8 cellular contexts compared by ENCODE assay signal in genomic region chr11:2166091-2166851, GRCh38. TPM values are rescaled to one million over a fixed set of nuclear protein-coding genes. Genes with fewer than 3 reads are reported as not detected.
DNase-seq lines count a peak whose midpoint lies in the region; ATAC-seq, FAIRE-seq and TF ChIP-seq lines count a peak whose summit lies in the region.

No MANE protein-coding gene starts in this region.

- H3K36me3 ChIP-seq in small intestine (ENCODE audit: control insufficient read depth in 2 of 2, insufficient read depth in 2 of 2, low read length in 2 of 2), result no peaks in the 10 kb centered on the region

- WGBS in small intestine, 3 donors, result 8 to 11% (median 9%) methylated on average over 40 to 70 of the region's 70 CpGs

- H3K4me3 ChIP-seq in foreskin fibroblast (ENCODE audit: low read depth in 1 of 2, low read length in 2 of 2), result no peak overlapping the region
- H3K4me3 ChIP-seq in small intestine (ENCODE audit: low read depth in 1 of 2, low read length in 2 of 2), result no peak overlapping the region

- H3K27ac ChIP-seq in small intestine (ENCODE audit: low read depth in 1 of 2, low read length in 1 of 2), result no peak overlapping the region

- ATAC-seq in GM18505 (IDR thresholded peaks at IDR 0.05; ENCODE audit: unreplicated experiment), result no peak
- ATAC-seq in GM21367 (IDR thresholded peaks at IDR 0.05; ENCODE audit: unreplicated experiment), result no peak

- H3K27me3 ChIP-seq in small intestine (ENCODE audit: control insufficient read depth in 2 of 2, insufficient read depth in 2 of 2, low read length in 2 of 2), result no peaks in the 10 kb centered on the region

- DNase-seq in ACHN (peak; percentile 11), HuH-7 (ENCODE audit: low spot score) (peak; percentile 73), activated T-cell treated with anti-CD3 and anti-CD28 coated beads for 1 hour (ENCODE audit: low read depth) (peak; percentile 22), foreskin fibroblast (peak in 1 of 2 donors; percentile 37), small intestine (peak; percentile 15), COLO829 (ENCODE audit: low spot score) (no peak)

- peak; percentile 41 for TF ChIP-seq CTCF in foreskin fibroblast (IDR thresholded peaks at IDR 0.05; ENCODE audit: low read depth, low read length)

- no peak for FAIRE-seq in small intestine (lab: Jason Lieb, UNC)

- in situ Hi-C loops in ACHN (cut with HindIII; ENCODE audit: low pct_ligation_motif_present, low pct_unique_long_range_greater_than_20kb, low sequenced_read_pairs), result no loop called here

- H3K9me3 ChIP-seq in small intestine (ENCODE audit: control insufficient read depth, low read depth), result no peaks in the 10 kb centered on the region

- no peaks in the 10 kb centered on the region for H3K4me1 ChIP-seq in small intestine (ENCODE audit: control insufficient read depth in 2 of 2, insufficient read depth in 1 of 2, low read depth in 1 of 2, low read length in 1 of 2)

- no peak for TF ChIP-seq POLR2A in GM18505 (IDR thresholded peaks at IDR 0.05; ENCODE audit: borderline replicate concordance, extremely low read depth, insufficient read depth, insufficient read length)

RNA-seq across cellular contexts. Expression of gene INS, which starts 5.3 kb away (rescaled TPM):
- polyA plus RNA-seq in small intestine, result 100 to 1,000 TPM in 1 of 3 donors, 10 to 100 TPM in 1, under 1 TPM in 1; 0.58 to 124 (median 60.8) TPM

RNA-seq across cellular contexts. Expression of gene TH, which starts 5.3 kb away (rescaled TPM):
- 1 to 10 TPM in 1 of 3 donors, not detected in 2; 1.7 TPM for polyA plus RNA-seq in small intestine

RNA-seq across cellular contexts. Expression of gene IGF2, which starts 27.1 kb away (rescaled TPM):
- 10 to 100 TPM in 1 of 3 donors, under 1 TPM in 2; 0.45 to 20.4 (median 0.81) TPM for polyA plus RNA-seq in small intestine
